ENCODE assay signal across 8 cellular contexts in genomic region chr2:75053484-75054112, GRCh38.
DNase-seq lines count a peak whose midpoint lies in the region; ATAC-seq and TF ChIP-seq lines count a peak whose summit lies in the region.

No MANE protein-coding gene starts in this region.

- H3K4me1 ChIP-seq in PC-9 (replicated peaks; ENCODE audit: insufficient read depth) (no peaks in the 10 kb centered on the region), esophagus squamous epithelium (peaks cover 0 to 3% (median 0%) of the 10 kb centered on the region in 3 donors)

- no peaks in the 10 kb centered on the region for H4K20me1 ChIP-seq in PC-9 (ENCODE audit: insufficient read depth)

- CTCF ChIA-PET in PC-9 (lab: Charles Lee): interaction anchor here (0.6 kb wide), 1 partner anchor 144 kb away, joined by 5 read pairs; no protein-coding TSS in a partner anchor

- DNase-seq in NOMO-1 treated with DMSO at 0.1 percent for 48 hours (lab: John Stamatoyannopoulos, UW; ENCODE audit: unreplicated experiment) (peak; percentile 8), NOMO-1 treated with dmso at 0.1 percent for 144 hours (lab: John Stamatoyannopoulos, UW; ENCODE audit: unreplicated experiment) (no peak), PC-9 (peak; percentile 37 to 57), esophagus squamous epithelium (lab: John Stamatoyannopoulos, UW) (no peak)
- DNase-seq in stimulated activated effector memory CD8-positive, alpha-beta T cell treated with anti-CD3 and anti-CD28 coated beads, Interleukin-12 subunit alpha, Interleukin-12 subunit beta, amount 100 ng/mL, for 72 hours (ENCODE audit: low spot score in 2 of 2): no peak
- DNase-seq in stimulated activated CD4-positive, alpha-beta T cell treated with anti-CD3 and anti-CD28 coated beads, Interleukin-4, amount 100 ng/mL, for 1 hour: no peak

- H3K9me3 ChIP-seq in PC-9 (ENCODE audit: insufficient read depth, low read depth) (no peaks in the 10 kb centered on the region; the same call in 1 of the 2 replicates), esophagus squamous epithelium (no peaks in the 10 kb centered on the region)

- H3K27me3 ChIP-seq in PC-9 (ENCODE audit: insufficient read depth, low read depth) (no peaks in the 10 kb centered on the region), esophagus squamous epithelium (no peaks in the 10 kb centered on the region)

- no peaks in the 10 kb centered on the region for H3K36me3 ChIP-seq in PC-9 (ENCODE audit: low read depth)
- H3K36me3 ChIP-seq in esophagus squamous epithelium: no peaks in the 10 kb centered on the region

- H3K36me3 Mint-ChIP-seq in stimulated activated effector memory CD8-positive, alpha-beta T cell treated with anti-CD3 and anti-CD28 coated beads, Interleukin-12 subunit alpha, Interleukin-12 subunit beta, amount 100 ng/mL, for 72 hours: no peaks in the 10 kb centered on the region

- intact Hi-C loops in PC-9 (cut with micrococcal nuclease; ENCODE audit: unreplicated experiment) (loop anchor here (2.0 to 10.0 kb wide), 3 partner anchors 129 to 574 kb away; no protein-coding TSS in a partner anchor), esophagus squamous epithelium (cut with DNase I) (no loop called here)

- H3K4me3 Mint-ChIP-seq in stimulated activated effector memory CD8-positive, alpha-beta T cell treated with anti-CD3 and anti-CD28 coated beads, Interleukin-12 subunit alpha, Interleukin-12 subunit beta, amount 100 ng/mL, for 72 hours: no peak overlapping the region

- H3K4me1 Mint-ChIP-seq in stimulated activated effector memory CD8-positive, alpha-beta T cell treated with anti-CD3 and anti-CD28 coated beads, Interleukin-12 subunit alpha, Interleukin-12 subunit beta, amount 100 ng/mL, for 72 hours: no peaks in the 10 kb centered on the region

- no peaks in the 10 kb centered on the region for H3K9me2 ChIP-seq in PC-9 (ENCODE audit: insufficient read depth)

- no peaks in the 10 kb centered on the region for H3K79me2 ChIP-seq in PC-9 (ENCODE audit: low read depth)

- no TSS peak for BruUV-seq in PC-9 (replicated peaks; lab: Mats Ljungman, UMichigan)

- WGBS in esophagus squamous epithelium, 2 donors: 35 to 59% methylated on average over 4 to 7 of the region's 7 CpGs

- H3F3A ChIP-seq in PC-9 (ENCODE audit: insufficient read depth, low read depth): no peaks in the 10 kb centered on the region

- POLR2A ChIA-PET in PC-9 (lab: Charles Lee; ENCODE audit: unreplicated experiment): no interaction called here

- no peak overlapping the region for H3K4me3 ChIP-seq in PC-9
- no peak overlapping the region for H3K4me3 ChIP-seq in esophagus squamous epithelium

- no peak overlapping the region for H3K27ac ChIP-seq in PC-9
- H3K27ac ChIP-seq in esophagus squamous epithelium: no peak overlapping the region

- TF ChIP-seq CTCF in PC-9 (conservative IDR thresholded peaks at IDR 0.05) (peak; percentile 93), esophagus squamous epithelium (IDR thresholded peaks at IDR 0.05) (peak in 5 of 6 experiments; percentile 28 to 58 (median 30))

- peak; percentile 73 for ATAC-seq in GM21360 (IDR thresholded peaks at IDR 0.05; ENCODE audit: unreplicated experiment)
- ATAC-seq in HG03469 (IDR thresholded peaks at IDR 0.05; ENCODE audit: unreplicated experiment): peak; percentile 80
- peak; percentile 66 for ATAC-seq in stimulated activated effector memory CD8-positive, alpha-beta T cell treated with anti-CD3 and anti-CD28 coated beads, Interleukin-12 subunit alpha, Interleukin-12 subunit beta, amount 100 ng/mL, for 72 hours

- no peak overlapping the region for H3K27ac Mint-ChIP-seq in stimulated activated effector memory CD8-positive, alpha-beta T cell treated with anti-CD3 and anti-CD28 coated beads, Interleukin-12 subunit alpha, Interleukin-12 subunit beta, amount 100 ng/mL, for 72 hours

- H3K4me2 ChIP-seq in PC-9: no peak overlapping the region

- no peak overlapping the region for H2AFZ ChIP-seq in PC-9

- no peaks in the 10 kb centered on the region for H3K9me3 Mint-ChIP-seq in stimulated activated effector memory CD8-positive, alpha-beta T cell treated with anti-CD3 and anti-CD28 coated beads, Interleukin-12 subunit alpha, Interleukin-12 subunit beta, amount 100 ng/mL, for 72 hours

- no peak for TF ChIP-seq POLR2A in esophagus squamous epithelium (IDR thresholded peaks at IDR 0.05)

Comparison
In these comparisons a context has a peak if more than half of its experiments do, and no peak if none do; other contexts are left out.
1. DNase-seq: peak in NOMO-1 treated with DMSO at 0.1 percent for 48 hours (single experiment) and PC-9 (2 of 2); none in NOMO-1 treated with dmso at 0.1 percent for 144 hours (single experiment), esophagus squamous epithelium (single experiment), stimulated activated effector memory CD8-positive, alpha-beta T cell treated with anti-CD3 and anti-CD28 coated beads, Interleukin-12 subunit alpha, Interleukin-12 subunit beta, amount 100 ng/mL, for 72 hours (0 of 2) and stimulated activated CD4-positive, alpha-beta T cell treated with anti-CD3 and anti-CD28 coated beads, Interleukin-4, amount 100 ng/mL, for 1 hour (single experiment).
2. Peak in every context shown above with its lines, with median percentiles within 50 percentile points of each other: ATAC-seq.